ENCODE assay signal across 7 cellular contexts in the genomic region with DNA sequence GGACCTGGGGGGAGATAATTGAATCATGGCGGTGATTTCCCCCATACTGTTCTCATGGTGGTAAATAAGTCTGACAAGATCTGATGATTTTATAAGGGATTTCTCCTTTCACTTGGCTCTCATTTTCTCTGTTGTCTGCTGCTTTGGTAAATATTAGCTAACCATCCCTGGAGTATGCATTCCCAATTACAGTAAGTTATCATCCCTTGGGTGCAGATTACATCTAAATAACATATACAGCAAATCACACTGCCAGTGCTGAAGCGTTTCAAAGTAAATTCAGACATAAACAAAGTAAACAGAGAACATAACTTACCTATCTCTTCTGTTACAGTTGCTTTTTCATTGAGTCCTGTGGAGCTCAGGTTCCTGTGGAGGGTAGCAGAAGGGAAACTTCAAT. TPM values are rescaled to one million over a fixed set of nuclear protein-coding genes. Genes with fewer than 3 reads are reported as not detected.
"Had no signal": no experiment of that assay in that cellular context is flagged by ENCODE, and none has a peak within 500 bp of the region (broad histone marks: within the 10 kb centered on the region; RNA-seq: fewer than 3 reads in every experiment).

No MANE protein-coding gene starts in this region.

- H3K4me3 Mint-ChIP-seq: GM23338, H9, IgD-negative memory B cell had no signal

- DNase-seq: H9, HCEC 1CT had no signal

- ATAC-seq: GM23338, HepG2 had no signal

- H3K4me1 Mint-ChIP-seq: IgD-negative memory B cell had no signal

- H3K36me3 Mint-ChIP-seq: IgD-negative memory B cell had no signal

RNA-seq across cellular contexts. Expression of a gene that starts 38.6 kb away (rescaled TPM):
- polyA plus RNA-seq: IgD-negative memory B cell had no signal

RNA-seq across cellular contexts. Expression of a gene that starts 48.1 kb away (rescaled TPM):
- total RNA-seq: GM23338, H1, H9, HepG2, HT1080 had no signal
- polyA plus RNA-seq: GM23338, H1, HepG2 had no signal
